Comparison of ENCODE assay signal across 8 cellular contexts in genomic region chr9:2018764-2019548, GRCh38. TPM values are rescaled to one million over a fixed set of nuclear protein-coding genes. Genes with fewer than 3 reads are reported as not detected.
DNase-seq lines count a peak whose midpoint lies in the region; ATAC-seq and TF ChIP-seq lines count a peak whose summit lies in the region.

No MANE protein-coding gene starts in this region.

- peaks cover 0 to 3% of the 10 kb centered on the region in 2 donors for H3K36me3 Mint-ChIP-seq in CD14-positive monocyte
- H3K36me3 Mint-ChIP-seq in nephron progenitor cell (ENCODE audit: low read depth), result no peaks in the 10 kb centered on the region

- H3K27ac Mint-ChIP-seq in CD14-positive monocyte (peak overlapping the region in 6 of 7 donors; percentile 6 to 98 (median 94)), nephron progenitor cell (no peak overlapping the region)

- no peak for TF ChIP-seq CTCF in CD14-positive monocyte (IDR thresholded peaks at IDR 0.05)
- no peak for TF ChIP-seq CTCF in choroid plexus epithelial cell (conservative IDR thresholded peaks at IDR 0.05; ENCODE audit: low read depth, low read length)
- no peak for TF ChIP-seq CTCF in nephron progenitor cell (IDR thresholded peaks at IDR 0.05)

- H3K4me3 ChIP-seq in choroid plexus epithelial cell (ENCODE audit: low read depth, low read length), result peak overlapping the region; percentile 90

- H3K27me3 Mint-ChIP-seq in CD14-positive monocyte (ENCODE audit: low read depth in 3 of 3), result peaks cover 0 to 5% (median 1%) of the 10 kb centered on the region in 3 donors
- peaks cover 45% of the 10 kb centered on the region for H3K27me3 Mint-ChIP-seq in nephron progenitor cell (ENCODE audit: low read depth, poor library complexity)

- ATAC-seq in HG03565 (IDR thresholded peaks at IDR 0.05; ENCODE audit: unreplicated experiment) (no peak), GM18511 (IDR thresholded peaks at IDR 0.05; ENCODE audit: unreplicated experiment) (no peak)

- peaks cover 54% of the 10 kb centered on the region for H3K4me1 Mint-ChIP-seq in CD14-positive monocyte
- peaks cover 48% of the 10 kb centered on the region for H3K4me1 Mint-ChIP-seq in nephron progenitor cell

- intact Hi-C loops in CD14-positive monocyte (cut with micrococcal nuclease), result loop anchor here (10.0 kb wide), 2 partner anchors 826 to 1506 kb away; partner anchors contain the start of genes RFX3 (in 2 of the 2) and PUM3 (in 1 of the 2)

- DNase-seq in CD14-positive monocyte (ENCODE audit: low spot score) (no peak), NCI-H69 (lab: John Stamatoyannopoulos, UW) (peak; percentile 21), choroid plexus epithelial cell (ENCODE audit: low read depth) (no peak), nephron progenitor cell (no peak), NCI-H2196 treated with DMSO at 0.1 percent for 48 hours (lab: John Stamatoyannopoulos, UW; ENCODE audit: unreplicated experiment) (no peak)
- no peak for DNase-seq in activated effector memory CD4-positive, alpha-beta T cell treated with anti-CD3 and anti-CD28 coated beads, Interleukin-2, amount 50 U/mL, for 16 hours

- peak overlapping the region; percentile 97 to 98 for H3K4me3 Mint-ChIP-seq in CD14-positive monocyte
- peak overlapping the region; percentile 95 for H3K4me3 Mint-ChIP-seq in nephron progenitor cell

- peaks cover 0 to 2% (median 0%) of the 10 kb centered on the region in 7 donors for H3K9me3 Mint-ChIP-seq in CD14-positive monocyte
- H3K9me3 Mint-ChIP-seq in nephron progenitor cell, result no peaks in the 10 kb centered on the region

RNA-seq across cellular contexts. Expression of gene SMARCA2, which starts 3.8 kb away (rescaled TPM):
- polyA plus RNA-seq in CD14-positive monocyte, result 10 to 100 TPM; 11.0 to 11.8 TPM
